In genomic region chr7:158821173-158822021, GRCh38 we compare ENCODE assay signal across 8 cellular contexts. TPM values are rescaled to one million over a fixed set of nuclear protein-coding genes. Genes with fewer than 3 reads are reported as not detected.
DNase-seq lines count a peak whose midpoint lies in the region; ATAC-seq and TF ChIP-seq lines count a peak whose summit lies in the region.

No MANE protein-coding gene starts in this region.

- no peaks in the 10 kb centered on the region for H3K27me3 ChIP-seq in HAP-1 (ENCODE audit: low read depth)

- H3K9me3 ChIP-seq in HAP-1 = no peaks in the 10 kb centered on the region

- peaks cover 27% of the 10 kb centered on the region for H3K4me1 ChIP-seq in HAP-1

- ATAC-seq in GM18517 (IDR thresholded peaks at IDR 0.05; ENCODE audit: unreplicated experiment) = no peak
- no peak for ATAC-seq in GM18519 (IDR thresholded peaks at IDR 0.05; ENCODE audit: low FRiP score, unreplicated experiment)
- ATAC-seq in HG03378 (IDR thresholded peaks at IDR 0.05; ENCODE audit: unreplicated experiment) = no peak

- H3K27ac Mint-ChIP-seq in progenitor cell of endocrine pancreas = peak overlapping the region; percentile 3

- no peak overlapping the region for H3K4me3 Mint-ChIP-seq in progenitor cell of endocrine pancreas (ENCODE audit: low read depth)

- peak; percentile 54 for TF ChIP-seq POLR2A in erythroblast (IDR thresholded peaks at IDR 0.05; ENCODE audit: low read length)

- H3K4me1 Mint-ChIP-seq in progenitor cell of endocrine pancreas (ENCODE audit: low read depth) = peaks cover 22% of the 10 kb centered on the region

- DNase-seq in HAP-1 (ENCODE audit: low spot score in 2 of 2) (peak; percentile 37 to 50), SK-MEL-5 (ENCODE audit: low read depth, low spot score) (peak; percentile 94), erythroblast (lab: John Stamatoyannopoulos, UW) (peak; percentile 21 to 23), progenitor cell of endocrine pancreas (ENCODE audit: low spot score, unreplicated experiment) (no peak), T-helper 9 cell (no peak)

- no peaks in the 10 kb centered on the region for H3K27me3 Mint-ChIP-seq in progenitor cell of endocrine pancreas

- no peaks in the 10 kb centered on the region for H3K36me3 Mint-ChIP-seq in progenitor cell of endocrine pancreas (ENCODE audit: insufficient read depth)

- in situ Hi-C loops in HAP-1 (cut with MboI; ENCODE audit: low sequenced_read_pairs) (no loop called here), SK-MEL-5 (cut with HindIII; ENCODE audit: low pct_unique_long_range_greater_than_20kb, low sequenced_read_pairs) (no loop called here)

- H3K4me3 ChIP-seq in HAP-1 = no peak overlapping the region

- H3K36me3 ChIP-seq in HAP-1 (replicated peaks) = peaks cover 5% of the 10 kb centered on the region; the same call in 1 of the 2 replicates

- H3K9me3 Mint-ChIP-seq in progenitor cell of endocrine pancreas (ENCODE audit: low read depth) = no peaks in the 10 kb centered on the region

- TF ChIP-seq CTCF in progenitor cell of endocrine pancreas (IDR thresholded peaks at IDR 0.05; ENCODE audit: unreplicated experiment) = no peak

RNA-seq across cellular contexts. Expression of gene ESYT2, which starts 7.9 kb away (rescaled TPM):
- 95.2 and 97.7 TPM in 2 replicates for total RNA-seq in SK-MEL-5 (2014; rRNA removed; shearing (Covaris generic))
- polyA plus RNA-seq in SK-MEL-5 (2015; cell fraction: cytosol; rRNA removed) = 61.0 and 86.9 TPM in 2 replicates
- 34.2 and 40.6 TPM in 2 replicates for polyA plus RNA-seq in SK-MEL-5 (2015; cell fraction: nucleus; rRNA removed)
- total RNA-seq in progenitor cell of endocrine pancreas = 29.4 and 30.0 TPM in 2 replicates

RNA-seq across cellular contexts. Expression of gene DYNC2I1, which starts 35.0 kb away (rescaled TPM):
- total RNA-seq in SK-MEL-5 (2014; rRNA removed; shearing (Covaris generic)) = 5.9 and 8.5 TPM in 2 replicates
- 8.3 and 15.2 TPM in 2 replicates for polyA plus RNA-seq in SK-MEL-5 (2015; cell fraction: cytosol; rRNA removed)
- polyA plus RNA-seq in SK-MEL-5 (2015; cell fraction: nucleus; rRNA removed) = 29.3 and 43.8 TPM in 2 replicates
- total RNA-seq in progenitor cell of endocrine pancreas = 37.3 and 39.7 TPM in 2 replicates

Comparison
In these comparisons a context has a peak if more than half of its experiments do, and no peak if none do; other contexts are left out.
1. DNase-seq: peak in HAP-1 (2 of 2), SK-MEL-5 (single experiment) and erythroblast (2 of 2); none in progenitor cell of endocrine pancreas (single experiment) and T-helper 9 cell (single experiment).